Comparison of ENCODE assay signal across 21 cellular contexts in the genomic region with DNA sequence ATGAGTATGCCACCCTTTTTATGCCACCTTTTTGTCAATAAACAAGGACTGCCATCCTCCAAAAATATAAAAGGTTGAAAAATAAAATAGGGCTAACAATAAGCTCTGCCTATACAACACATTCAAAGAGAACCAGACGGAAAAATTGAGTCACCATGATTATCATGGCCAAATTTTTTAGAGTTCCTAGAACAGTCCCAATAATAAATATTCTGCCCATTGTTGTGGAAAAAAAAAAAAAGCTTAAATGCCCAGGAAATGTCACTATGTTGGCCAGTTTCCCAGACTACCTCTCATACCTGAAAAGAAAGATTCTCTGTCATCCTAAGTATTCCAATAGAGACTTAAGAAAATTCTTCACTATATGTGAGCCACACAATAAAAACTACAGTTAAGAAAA.
"Had no signal": no experiment of that assay in that cellular context is flagged by ENCODE, and none has a peak within 500 bp of the region (broad histone marks: within the 10 kb centered on the region; RNA-seq: fewer than 3 reads in every experiment).

No MANE protein-coding gene starts in this region.

- H3K27ac ChIP-seq: left ventricle myocardium inferior, pancreas, prostate gland, skin epidermis, suprapubic skin, thoracic aorta, tibial artery, upper lobe of right lung, uterus had no signal

- DNase-seq: islet precursor cell; left ventricle myocardium inferior; mesendoderm; naive thymus-derived CD4-positive, alpha-beta T cell; pancreas; posterior cingulate gyrus; retina; right cardiac atrium; stimulated activated CD4-positive, alpha-beta T cell treated with anti-CD3 and anti-CD28 coated beads, Interleukin-12 subunit alpha, Interleukin-12 subunit beta, amount 100 ng/mL, for 4 hours; stimulated activated CD4-positive, alpha-beta T cell treated with anti-CD3 and anti-CD28 coated beads, Interleukin-15, amount 100 ng/mL, for 24 hours; stimulated activated CD4-positive, alpha-beta T cell treated with anti-CD3 and anti-CD28 coated beads, Interleukin-2, amount 100 ng/mL, for 24 hours; stimulated activated CD4-positive, alpha-beta T cell treated with anti-CD3 and anti-CD28 coated beads, Interleukin-4, amount 100 ng/mL, for 1 hour; stimulated activated naive CD4-positive, alpha-beta T cell; tibial artery; upper lobe of right lung; uterus had no signal

- H3K4me1 ChIP-seq: left ventricle myocardium inferior, pancreas, prostate gland, suprapubic skin, tibial artery, upper lobe of right lung, uterus had no signal

- H3K36me3 ChIP-seq: left ventricle myocardium inferior, pancreas, prostate gland, suprapubic skin, thoracic aorta, tibial artery, upper lobe of right lung, uterus had no signal

- H3K4me3 ChIP-seq: left ventricle myocardium inferior, lung, pancreas, prostate gland, skin epidermis, suprapubic skin, thoracic aorta, tibial artery, upper lobe of right lung, uterus had no signal

- H3K27me3 ChIP-seq: pancreas, suprapubic skin, tibial artery, upper lobe of right lung, uterus had no signal

- H3K9me3 ChIP-seq: pancreas, prostate gland, suprapubic skin, thoracic aorta, tibial artery, upper lobe of right lung, uterus had no signal
